ENCODE assay signal across 8 cellular contexts in the genomic region with DNA sequence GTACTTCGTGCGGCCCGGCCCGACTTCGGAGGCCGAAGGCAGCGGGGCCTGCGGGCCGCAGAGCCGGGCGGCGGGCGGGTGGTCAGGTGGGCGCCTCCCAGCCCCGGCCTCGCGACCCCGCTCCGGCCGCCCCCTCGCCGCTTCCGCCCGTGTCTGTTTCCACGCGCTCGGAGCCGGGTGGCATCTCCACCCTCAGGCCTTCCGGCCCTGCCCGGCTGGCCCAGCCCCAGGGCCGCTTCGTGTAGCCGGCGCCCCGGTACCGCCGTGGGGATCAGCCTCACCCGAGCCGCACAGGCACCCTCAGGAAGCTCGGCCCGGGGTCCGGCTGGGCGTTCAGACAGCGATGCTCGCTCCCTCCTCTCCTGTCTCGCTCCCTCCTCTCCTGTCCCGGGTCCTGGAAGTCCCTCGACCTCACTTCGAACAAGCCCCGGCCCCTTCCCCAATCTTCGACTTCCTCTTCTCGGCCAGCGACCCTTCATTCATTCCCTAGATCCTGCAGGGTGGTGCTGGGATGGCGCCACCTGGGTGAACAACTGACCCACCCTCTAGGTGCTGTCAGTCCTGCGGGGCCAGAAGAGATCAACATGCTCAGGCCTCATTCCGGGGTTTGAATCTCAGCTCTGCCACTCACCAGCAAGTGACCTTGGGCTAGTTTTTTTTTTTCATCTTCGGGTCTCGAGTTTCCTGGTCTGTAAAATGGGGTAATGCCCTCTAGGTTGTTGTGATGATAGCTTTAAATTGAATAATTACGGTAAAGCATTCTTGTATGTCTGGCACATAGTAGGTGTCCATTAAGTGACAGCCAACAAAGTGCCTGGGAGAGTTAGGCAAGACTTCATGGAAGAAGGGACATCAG. TPM values are rescaled to one million over a fixed set of nuclear protein-coding genes. Genes with fewer than 3 reads are reported as not detected.
DNase-seq lines count a peak whose midpoint lies in the region; ATAC-seq, FAIRE-seq and TF ChIP-seq lines count a peak whose summit lies in the region.

No MANE protein-coding gene starts in this region.

- no peak for TF ChIP-seq POLR2A in GM12878 (IDR thresholded peaks at IDR 0.05; ENCODE audit: low read depth, low read length)

- CTCF ChIA-PET in GM12878 (lab: Yijun Ruan, JAX), result interaction anchor here (0.6 to 2.2 kb wide), 6 partner anchors 12 to 162 kb away, joined by 3 to 7 read pairs (median 5); no protein-coding TSS in a partner anchor

- no peak for TF ChIP-seq EP300 in GM12878 (IDR thresholded peaks at IDR 0.05; ENCODE audit: borderline replicate concordance in 1 of 2, control insufficient read depth in 1 of 2, low read depth in 2 of 2, low read length in 2 of 2)

- ATAC-seq in GM18909 (IDR thresholded peaks at IDR 0.05; ENCODE audit: poor library complexity, unreplicated experiment) (peak; percentile 52), HG03095 (IDR thresholded peaks at IDR 0.05; ENCODE audit: unreplicated experiment) (peak; percentile 36), RWPE2 (ENCODE audit: low read depth) (peak; percentile 57), GM12878 (peak; percentile 73)

- peak overlapping the region; percentile 90 to 100 (median 98) for H3K9ac ChIP-seq in BLaER1 treated with 17β-estradiol and CSF1 and Interleukin-3, amounts not matched to agents 10 nM and 100 nM
- peak overlapping the region; percentile 81 for H3K9ac ChIP-seq in GM12878 (ENCODE audit: control insufficient read depth, insufficient read depth, low read length)

- FAIRE-seq in GM12878 (lab: Jason Lieb, UNC), result peak; percentile 38

- DNase-seq in RWPE2 (ENCODE audit: low spot score) (no peak), GM12878 (ENCODE audit: low read depth, low spot score) (no peak), iris pigment epithelial cell (ENCODE audit: low read depth) (peak; percentile 36), NCI-H1048 (lab: John Stamatoyannopoulos, UW) (no peak)
- DNase-seq in stimulated activated CD4-positive, alpha-beta T cell treated with anti-CD3 and anti-CD28 coated beads, Interleukin-1b, Interleukin-23, amount 100 ng/mL, for 48 hours, result peak; percentile 34

- peaks cover 47 to 56% (median 54%) of the 10 kb centered on the region in 11 experiments; a peak in 21 of 22 replicates for H4K20me1 ChIP-seq in BLaER1 treated with 17β-estradiol and CSF1 and Interleukin-3, amounts not matched to agents 10 nM and 100 nM
- H4K20me1 ChIP-seq in GM12878 (ENCODE audit: control insufficient read depth, insufficient read depth), result no peaks in the 10 kb centered on the region

- H2AFZ ChIP-seq in GM12878 (ENCODE audit: control insufficient read depth, low read depth, low read length), result peak overlapping the region; percentile 83

- H3K4me2 ChIP-seq in BLaER1 treated with 17β-estradiol and CSF1 and Interleukin-3, amounts not matched to agents 10 nM and 100 nM, result peak overlapping the region; percentile 77 to 97 (median 89)
- peak overlapping the region; percentile 68 for H3K4me2 ChIP-seq in GM12878 (ENCODE audit: control insufficient read depth, insufficient read depth)

- intact Hi-C loops in GM12878 (cut with micrococcal nuclease; ENCODE audit: unreplicated experiment), result loop anchor here (1.0 to 2.0 kb wide), 2 partner anchors 28 to 73 kb away; partner anchors contain the start of genes COG8 and NIP7

- in situ Hi-C loops in GM12878 (cut with MboI), result no loop called here

- SMC1A ChIA-PET in GM12878 (lab: Charles Lee; ENCODE audit: uncharacterized antibody, unreplicated experiment), result interaction anchor here (0.7 to 1.5 kb wide), 4 partner anchors 14 to 371 kb away, joined by 3 to 6 read pairs (median 4); no protein-coding TSS in a partner anchor

- H3K27ac ChIP-seq in BLaER1 treated with 17β-estradiol and CSF1 and Interleukin-3, amounts not matched to agents 10 nM and 100 nM, result peak overlapping the region; percentile 85 to 98 (median 94)
- H3K27ac ChIP-seq in RWPE2 (ENCODE audit: poor library complexity, severe bottlenecking) (peak overlapping the region; percentile 64), GM12878 (ENCODE audit: control insufficient read depth, insufficient read depth) (peak overlapping the region; percentile 45)

- no peaks in the 10 kb centered on the region for H3K9me3 ChIP-seq in BLaER1 treated with 17β-estradiol and CSF1 and Interleukin-3, amounts not matched to agents 10 nM and 100 nM (replicated peaks in 1 of 11)
- H3K9me3 ChIP-seq in RWPE2 (ENCODE audit: severe bottlenecking), result no peaks in the 10 kb centered on the region
- H3K9me3 ChIP-seq in GM12878 (replicated peaks; ENCODE audit: control insufficient read depth, insufficient read depth, low read length), result no peaks in the 10 kb centered on the region

- POLR2A ChIA-PET in GM12878 (lab: Charles Lee), result interaction anchor here (1.0 kb wide), 1 partner anchor 20 kb away, joined by 3 read pairs; no protein-coding TSS in a partner anchor

- TSS peak; percentile 72 for BruUV-seq in GM12878 (replicated peaks; lab: Mats Ljungman, UMichigan)

- H3K4me1 ChIP-seq in BLaER1 treated with 17β-estradiol and CSF1 and Interleukin-3, amounts not matched to agents 10 nM and 100 nM, result peaks cover 15 to 28% (median 21%) of the 10 kb centered on the region in 10 experiments
- H3K4me1 ChIP-seq in RWPE2 (ENCODE audit: insufficient read depth, poor library complexity, severe bottlenecking), result no peaks in the 10 kb centered on the region
- H3K4me1 ChIP-seq in GM12878 (ENCODE audit: control insufficient read depth, insufficient read depth, low read length), result no peaks in the 10 kb centered on the region

- peak overlapping the region; percentile 77 to 100 (median 95) for H3K4me3 ChIP-seq in BLaER1 treated with 17β-estradiol and CSF1 and Interleukin-3, amounts not matched to agents 10 nM and 100 nM
- H3K4me3 ChIP-seq in RWPE2 (ENCODE audit: severe bottlenecking) (peak overlapping the region; percentile 92), GM12878 (peak overlapping the region; percentile 99)

- H3K36me3 ChIP-seq in BLaER1 treated with 17β-estradiol and CSF1 and Interleukin-3, amounts not matched to agents 10 nM and 100 nM, result peaks cover 35 to 44% (median 41%) of the 10 kb centered on the region in 11 experiments
- H3K36me3 ChIP-seq in RWPE2 (ENCODE audit: low read depth) (peaks cover 40% of the 10 kb centered on the region), GM12878 (ENCODE audit: control insufficient read depth in 2 of 2, insufficient read depth in 2 of 2, low read length in 1 of 2) (peaks cover 0 to 8% of the 10 kb centered on the region in 2 experiments; a peak in 3 of 4 replicates)

- H3K27me3 ChIP-seq in BLaER1 treated with 17β-estradiol and CSF1 and Interleukin-3, amounts not matched to agents 10 nM and 100 nM, result no peaks in the 10 kb centered on the region
- H3K27me3 ChIP-seq in RWPE2 (ENCODE audit: insufficient read depth, poor library complexity, severe bottlenecking) (no peaks in the 10 kb centered on the region), GM12878 (replicated peaks in 1 of 2; ENCODE audit: control insufficient read depth in 2 of 2, insufficient read depth in 2 of 2, low read length in 1 of 2) (no peaks in the 10 kb centered on the region)

- TF ChIP-seq RAD21 in GM12878 (IDR thresholded peaks at IDR 0.05; ENCODE audit: insufficient read depth, low read depth, low read length), result no peak

- H3K79me2 ChIP-seq in GM12878 (ENCODE audit: control insufficient read depth, insufficient read depth, low read length), result peaks cover 23% of the 10 kb centered on the region

- RAD21 ChIA-PET in GM12878 (lab: Charles Lee; ENCODE audit: unreplicated experiment), result interaction anchor here (0.6 to 1.1 kb wide), 5 partner anchors 15 to 180 kb away, joined by 3 to 5 read pairs (median 4); partner anchors contain the start of gene PDF

- 3% methylated on average over 52 of the region's 59 CpGs for WGBS in GM12878 (ENCODE audit: insufficient coverage, insufficient replicate concordance, low lambda C conversion rate, missing lambda C conversion rate)

- TF ChIP-seq CTCF in RWPE2 (IDR thresholded peaks at IDR 0.05; ENCODE audit: poor library complexity, severe bottlenecking), result peak; percentile 24
- peak in 1 of 3 experiments; percentile 13; a peak in 2 of 6 replicates for TF ChIP-seq CTCF in GM12878 (IDR thresholded peaks at IDR 0.05 in 2 of 3, conservative IDR thresholded peaks at IDR 0.05 in 1 of 3; ENCODE audit: control insufficient read depth in 2 of 3, extremely low read depth in 1 of 3, insufficient read depth in 1 of 3, low read depth in 3 of 3, low read length in 3 of 3)

RNA-seq across cellular contexts. Expression of gene VPS4A, which starts 0.6 kb away (rescaled TPM):
- 26.1 and 29.7 TPM in 2 replicates for total RNA-seq in GM12878 (2013; cell fraction: nucleolus; rRNA removed)
- 21.4 and 22.5 TPM in 2 replicates for total RNA-seq in GM12878 (2014; rRNA removed)
- total RNA-seq in GM12878 (2014; rRNA removed; fragmentation: Illumina TruSeq; extraction: Trizol), result 16.1 and 17.2 TPM in 2 replicates
- total RNA-seq in GM12878 (2021), result 21.4 and 22.2 TPM in 2 replicates
- 16.3 TPM for polyA plus RNA-seq in GM12878 (2011; ENCODE audit: low read depth)
- 5.7 and 8.7 TPM in 2 replicates for polyA plus RNA-seq in GM12878 (2011; rRNA removed)
- polyA plus RNA-seq in GM12878 (2011; cell fraction: cytosol; rRNA removed), result 13.2 and 13.9 TPM in 2 replicates
- 19.0 and 24.1 TPM in 2 replicates for polyA plus RNA-seq in GM12878 (2011; cell fraction: nucleus; rRNA removed)
- 23.7 and 31.4 TPM in 2 replicates for polyA plus RNA-seq in GM12878 (2012)
- polyA plus RNA-seq in GM12878 (2014; fragmentation: Illumina TruSeq; extraction: Trizol), result 13.8 and 22.2 TPM in 2 replicates
- 1 to 10 TPM; 5.2 to 8.7 TPM for polyA plus RNA-seq in GM12878 (2014; fragmentation: Nextera tagmentation; extraction: Ambion mirVana)
- 20.3 and 24.0 TPM in 2 replicates for polyA plus RNA-seq in GM12878 (2014; rRNA removed)
- polyA plus RNA-seq in GM12878 (2016; fragmentation: Nextera tagmentation; extraction: Ambion mirVana), result 10 to 100 TPM; 34.6 to 36.3 TPM
- 8.6 and 16.8 TPM in 2 replicates for polyA minus RNA-seq in GM12878 (2011; rRNA and poly(A)+ RNA removed)
- 6.9 and 12.4 TPM in 2 replicates for polyA minus RNA-seq in GM12878 (2011; cell fraction: cytosol; rRNA and poly(A)+ RNA removed)
- polyA minus RNA-seq in GM12878 (2011; cell fraction: nucleus; rRNA and poly(A)+ RNA removed), result 9.6 and 11.8 TPM in 2 replicates

RNA-seq across cellular contexts. Expression of gene PDF, which starts 18.6 kb away (rescaled TPM):
- total RNA-seq in GM12878 (2013; cell fraction: nucleolus; rRNA removed), result 9.9 and 10.2 TPM in 2 replicates
- total RNA-seq in GM12878 (2014; rRNA removed), result 32.5 and 42.0 TPM in 2 replicates
- total RNA-seq in GM12878 (2014; rRNA removed; fragmentation: Illumina TruSeq; extraction: Trizol), result 2.4 and 3.0 TPM in 2 replicates
- total RNA-seq in GM12878 (2021), result 25.8 and 28.7 TPM in 2 replicates
- 5.3 TPM for polyA plus RNA-seq in GM12878 (2011; ENCODE audit: low read depth)
- polyA plus RNA-seq in GM12878 (2011; rRNA removed), result 1.4 and 4.6 TPM in 2 replicates
- polyA plus RNA-seq in GM12878 (2011; cell fraction: cytosol; rRNA removed), result 8.8 and 15.5 TPM in 2 replicates
- polyA plus RNA-seq in GM12878 (2011; cell fraction: nucleus; rRNA removed), result 9.9 and 10.9 TPM in 2 replicates
- polyA plus RNA-seq in GM12878 (2012), result 8.2 and 10.7 TPM in 2 replicates
- 1.9 and 2.4 TPM in 2 replicates for polyA plus RNA-seq in GM12878 (2014; fragmentation: Illumina TruSeq; extraction: Trizol)
- under 1 TPM; 0.13 to 0.37 TPM for polyA plus RNA-seq in GM12878 (2014; fragmentation: Nextera tagmentation; extraction: Ambion mirVana)
- polyA plus RNA-seq in GM12878 (2014; rRNA removed), result 30.1 and 37.6 TPM in 2 replicates
- 10 to 100 TPM; 38.5 to 44.1 TPM for polyA plus RNA-seq in GM12878 (2016; fragmentation: Nextera tagmentation; extraction: Ambion mirVana)
- 3.1 and 4.0 TPM in 2 replicates for polyA minus RNA-seq in GM12878 (2011; rRNA and poly(A)+ RNA removed)
- polyA minus RNA-seq in GM12878 (2011; cell fraction: cytosol; rRNA and poly(A)+ RNA removed), result 1.1 and 5.7 TPM in 2 replicates
- 2.4 and 5.4 TPM in 2 replicates for polyA minus RNA-seq in GM12878 (2011; cell fraction: nucleus; rRNA and poly(A)+ RNA removed)

RNA-seq across cellular contexts. Expression of gene COG8, which starts 27.6 kb away (rescaled TPM):
- total RNA-seq in GM12878 (2013; cell fraction: nucleolus; rRNA removed), result 59.5 and 67.1 TPM in 2 replicates
- total RNA-seq in GM12878 (2014; rRNA removed) (38.0 and 39.6 TPM in 2 replicates), GM12878 (2014; rRNA removed; fragmentation: Illumina TruSeq; extraction: Trizol) (18.1 and 19.1 TPM in 2 replicates), GM12878 (2021) (29.9 and 38.6 TPM in 2 replicates)
- polyA plus RNA-seq in GM12878 (2011; ENCODE audit: low read depth), result 10.7 TPM
- polyA plus RNA-seq in GM12878 (2011; rRNA removed) (12.4 and 20.3 TPM in 2 replicates), GM12878 (2014; fragmentation: Illumina TruSeq; extraction: Trizol) (13.1 and 17.5 TPM in 2 replicates), GM12878 (2014; fragmentation: Nextera tagmentation; extraction: Ambion mirVana) (1 to 10 TPM; 2.8 to 3.1 TPM), GM12878 (2014; rRNA removed) (25.1 and 27.2 TPM in 2 replicates), GM12878 (2016; fragmentation: Nextera tagmentation; extraction: Ambion mirVana) (10 to 100 TPM; 29.2 to 31.0 TPM)
- 26.3 and 31.1 TPM in 2 replicates for polyA plus RNA-seq in GM12878 (2011; cell fraction: cytosol; rRNA removed)
- polyA plus RNA-seq in GM12878 (2011; cell fraction: nucleus; rRNA removed), result 24.1 and 27.5 TPM in 2 replicates
- polyA plus RNA-seq in GM12878 (2012), result 13.7 and 16.0 TPM in 2 replicates
- 35.3 and 52.3 TPM in 2 replicates for polyA minus RNA-seq in GM12878 (2011; rRNA and poly(A)+ RNA removed)
- 15.2 and 16.5 TPM in 2 replicates for polyA minus RNA-seq in GM12878 (2011; cell fraction: cytosol; rRNA and poly(A)+ RNA removed)
- 29.6 and 47.5 TPM in 2 replicates for polyA minus RNA-seq in GM12878 (2011; cell fraction: nucleus; rRNA and poly(A)+ RNA removed)

RNA-seq across cellular contexts. Expression of gene NIP7, which starts 27.8 kb away (rescaled TPM):
- 21.6 and 24.4 TPM in 2 replicates for total RNA-seq in GM12878 (2013; cell fraction: nucleolus; rRNA removed)
- 35.5 and 43.2 TPM in 2 replicates for total RNA-seq in GM12878 (2014; rRNA removed)
- total RNA-seq in GM12878 (2014; rRNA removed; fragmentation: Illumina TruSeq; extraction: Trizol), result 54.1 and 58.9 TPM in 2 replicates
- 38.5 and 39.1 TPM in 2 replicates for total RNA-seq in GM12878 (2021)
- 23.3 TPM for polyA plus RNA-seq in GM12878 (2011; ENCODE audit: low read depth)
- polyA plus RNA-seq in GM12878 (2011; rRNA removed), result 18.8 and 20.7 TPM in 2 replicates
- 12.9 and 16.9 TPM in 2 replicates for polyA plus RNA-seq in GM12878 (2011; cell fraction: cytosol; rRNA removed)
- polyA plus RNA-seq in GM12878 (2011; cell fraction: nucleus; rRNA removed), result 7.0 and 9.8 TPM in 2 replicates
- polyA plus RNA-seq in GM12878 (2012), result 22.9 and 28.6 TPM in 2 replicates
- polyA plus RNA-seq in GM12878 (2014; fragmentation: Illumina TruSeq; extraction: Trizol), result 57.7 and 68.6 TPM in 2 replicates
- polyA plus RNA-seq in GM12878 (2014; fragmentation: Nextera tagmentation; extraction: Ambion mirVana), result 10 to 100 TPM; 57.8 to 62.9 TPM
- polyA plus RNA-seq in GM12878 (2014; rRNA removed), result 35.5 and 38.6 TPM in 2 replicates
- 10 to 100 TPM; 56.6 to 56.7 TPM for polyA plus RNA-seq in GM12878 (2016; fragmentation: Nextera tagmentation; extraction: Ambion mirVana)
- 18.5 and 18.8 TPM in 2 replicates for polyA minus RNA-seq in GM12878 (2011; rRNA and poly(A)+ RNA removed)
- 7.5 and 7.9 TPM in 2 replicates for polyA minus RNA-seq in GM12878 (2011; cell fraction: cytosol; rRNA and poly(A)+ RNA removed)
- polyA minus RNA-seq in GM12878 (2011; cell fraction: nucleus; rRNA and poly(A)+ RNA removed), result 9.7 and 11.0 TPM in 2 replicates

RNA-seq across cellular contexts. Expression of gene TMED6, which starts 39.8 kb away (rescaled TPM):
- total RNA-seq in GM12878 (2013; cell fraction: nucleolus; rRNA removed), result 1.5 TPM in 2 replicates
- total RNA-seq in GM12878 (2014; rRNA removed) (0.27 and 0.40 TPM in 2 replicates), GM12878 (2014; rRNA removed; fragmentation: Illumina TruSeq; extraction: Trizol) (0.37 and 1.1 TPM in 2 replicates), GM12878 (2021) (0.48 and 1.7 TPM in 2 replicates)
- polyA plus RNA-seq in GM12878 (2011; ENCODE audit: low read depth), result 1.0 TPM
- polyA plus RNA-seq in GM12878 (2011; rRNA removed) (0.30 and 0.36 TPM in 2 replicates), GM12878 (2014; fragmentation: Illumina TruSeq; extraction: Trizol) (0.78 and 1.4 TPM in 2 replicates), GM12878 (2014; fragmentation: Nextera tagmentation; extraction: Ambion mirVana) (under 1 TPM; 0.40 to 0.80 TPM), GM12878 (2014; rRNA removed) (0.27 and 0.52 TPM in 2 replicates), GM12878 (2016; fragmentation: Nextera tagmentation; extraction: Ambion mirVana) (under 1 TPM; 0.78 to 0.83 TPM)
- 0.12 and 0.18 TPM in 2 replicates for polyA plus RNA-seq in GM12878 (2011; cell fraction: cytosol; rRNA removed)
- polyA plus RNA-seq in GM12878 (2011; cell fraction: nucleus; rRNA removed), result 0.47 and 0.70 TPM in 2 replicates
- 0.69 and 1.4 TPM in 2 replicates for polyA plus RNA-seq in GM12878 (2012)
- polyA minus RNA-seq in GM12878 (2011; rRNA and poly(A)+ RNA removed), result not detected in 2 replicates
- polyA minus RNA-seq in GM12878 (2011; cell fraction: cytosol; rRNA and poly(A)+ RNA removed), result not detected in 2 replicates
- not detected in 2 replicates for polyA minus RNA-seq in GM12878 (2011; cell fraction: nucleus; rRNA and poly(A)+ RNA removed)

Comparison
In these comparisons a context has a peak if more than half of its experiments do, and no peak if none do; other contexts are left out.
1. DNase-seq: peak in iris pigment epithelial cell (single experiment) and stimulated activated CD4-positive, alpha-beta T cell treated with anti-CD3 and anti-CD28 coated beads, Interleukin-1b, Interleukin-23, amount 100 ng/mL, for 48 hours (single experiment); none in RWPE2 (single experiment), GM12878 (single experiment) and NCI-H1048 (single experiment).
2. Peak in every context shown above with its lines, with median percentiles within 50 percentile points of each other: H3K27ac ChIP-seq, H3K4me3 ChIP-seq and ATAC-seq.